ENCODE assay signal across 1 cellular context in genomic region chr16:29852654-29853053, GRCh38.
TF ChIP-seq lines count a peak whose summit lies in the region.

No MANE protein-coding gene starts in this region.

TF ChIP-seq in PFSK-1, 5 proteins besides CTCF, POLR2A, EP300 and RAD21:
- no peak for TF ChIP-seq REST (IDR thresholded peaks at IDR 0.05; ENCODE audit: insufficient read depth in 1 of 2, low read depth in 2 of 2, low read length in 2 of 2)
- TF ChIP-seq POLR2AphosphoS5 (IDR thresholded peaks at IDR 0.05; ENCODE audit: low read depth, low read length) = peak; percentile 46; the same call in 1 of the 2 replicates
- TF ChIP-seq TAF1 (IDR thresholded peaks at IDR 0.05; ENCODE audit: borderline replicate concordance, insufficient read depth, low read length) = no peak
- 0 out of 2 replicates have a peak, but pooled peaks have one; percentile 13 for TF ChIP-seq SIN3A (IDR thresholded peaks at IDR 0.05; ENCODE audit: borderline replicate concordance, insufficient read depth, low read length)
- TF ChIP-seq FOXP2 (optimal IDR thresholded peaks at IDR 0.05; ENCODE audit: borderline replicate concordance, extremely low read depth, extremely low read length, insufficient read depth) = no peak
TF ChIP-seq in PFSK-1: peak in this region for 2.
